In genomic region chr4:78720994-78721677, GRCh38 we compare ENCODE assay signal across 9 cellular contexts. TPM values are rescaled to one million over a fixed set of nuclear protein-coding genes. Genes with fewer than 3 reads are reported as not detected.
DNase-seq lines count a peak whose midpoint lies in the region; ATAC-seq, FAIRE-seq and TF ChIP-seq lines count a peak whose summit lies in the region.
"Had no signal": no experiment of that assay in that cellular context is flagged by ENCODE, and none has a peak within 500 bp of the region (broad histone marks: within the 10 kb centered on the region; RNA-seq: fewer than 3 reads in every experiment).

No MANE protein-coding gene starts in this region.

- peaks cover 16% of the 10 kb centered on the region for H3K27me3 Mint-ChIP-seq in central memory CD8-positive, alpha-beta T cell

- no peak overlapping the region; the same call in 1 of the 2 replicates for H3K27ac ChIP-seq in HUES64 (ENCODE audit: low read depth, low read length)

- no peaks in the 10 kb centered on the region for H3K36me3 ChIP-seq in HUES64 (ENCODE audit: insufficient read depth, low read length)

- no peaks in the 10 kb centered on the region for H3K9me3 Mint-ChIP-seq in central memory CD8-positive, alpha-beta T cell

- FAIRE-seq in RCC 7860 (lab: Jason Lieb, UNC) (no peak), H54 (lab: Jason Lieb, UNC) (no peak)

- H3K9ac ChIP-seq in HUES64 (ENCODE audit: low read depth, low read length): no peak overlapping the region

- ATAC-seq in GM21367 (IDR thresholded peaks at IDR 0.05; ENCODE audit: unreplicated experiment): peak; percentile 91
- ATAC-seq in central memory CD8-positive, alpha-beta T cell (replicated peaks; ENCODE audit: extremely low read depth, poor library complexity, severe bottlenecking): peak; percentile 58

- H3K27me3 ChIP-seq in HUES64 (ENCODE audit: insufficient read depth, low read length): peaks cover 4% of the 10 kb centered on the region; the same call in 1 of the 2 replicates

- WGBS in HUES64: 75% methylated on average over 10 of the region's 10 CpGs

- H3K9me3 ChIP-seq in HUES64 (ENCODE audit: insufficient read depth, low read depth, low read length): no peaks in the 10 kb centered on the region

- H3K4me3 Mint-ChIP-seq in central memory CD8-positive, alpha-beta T cell: peak overlapping the region; percentile 63

- H3K4me1 Mint-ChIP-seq in central memory CD8-positive, alpha-beta T cell: peaks cover 9% of the 10 kb centered on the region

- peak overlapping the region; percentile 91 for H3K27ac Mint-ChIP-seq in central memory CD8-positive, alpha-beta T cell (ENCODE audit: low read depth)

- no peak for TF ChIP-seq POLR2A in H54 (IDR thresholded peaks at IDR 0.05; ENCODE audit: low read depth, low read length)

- H3K4me3 ChIP-seq in HUES64 (ENCODE audit: low read length): peak overlapping the region; percentile 18; the same call in 1 of the 2 replicates

- H3K36me3 Mint-ChIP-seq in central memory CD8-positive, alpha-beta T cell (ENCODE audit: insufficient read depth): no peaks in the 10 kb centered on the region

- H3K4me1 ChIP-seq in HUES64 (ENCODE audit: insufficient read depth, low read length): peaks cover 32% of the 10 kb centered on the region

- DNase-seq in CD1c-positive myeloid dendritic cell (ENCODE audit: extremely low spot score) (peak; percentile 26), SHP77 treated with DMSO at 0.1 percent for 48 hours (lab: John Stamatoyannopoulos, UW) (no peak), RCC 7860 (ENCODE audit: low spot score) (no peak), H54 (ENCODE audit: insufficient read length, low spot score) (no peak)
- no peak for DNase-seq in central memory CD8-positive, alpha-beta T cell (ENCODE audit: low spot score in 2 of 2)
- DNase-seq in stimulated activated CD4-positive, alpha-beta T cell treated with anti-CD3 and anti-CD28 coated beads, TNF-alpha, amount 100 ng/mL, for 48 hours (ENCODE audit: low read depth in 3 of 3): peak; percentile 2 to 8 (median 8)
- DNase-seq: DND-41 had no signal

RNA-seq across cellular contexts. Expression of gene BMP2K, which starts 55.0 kb away (rescaled TPM):
- polyA plus RNA-seq in HUES64 (2013, experiment 1 of 2): 16.4 TPM
- polyA plus RNA-seq in HUES64 (2013, experiment 2 of 2): 15.3 TPM

Comparison
In these comparisons a context has a peak if more than half of its experiments do, and no peak if none do; other contexts are left out.
1. DNase-seq: peak in CD1c-positive myeloid dendritic cell (single experiment) and stimulated activated CD4-positive, alpha-beta T cell treated with anti-CD3 and anti-CD28 coated beads, TNF-alpha, amount 100 ng/mL, for 48 hours (3 of 3); none in central memory CD8-positive, alpha-beta T cell (0 of 2), SHP77 treated with DMSO at 0.1 percent for 48 hours (single experiment), RCC 7860 (single experiment) and H54 (single experiment).